In the genomic region with DNA sequence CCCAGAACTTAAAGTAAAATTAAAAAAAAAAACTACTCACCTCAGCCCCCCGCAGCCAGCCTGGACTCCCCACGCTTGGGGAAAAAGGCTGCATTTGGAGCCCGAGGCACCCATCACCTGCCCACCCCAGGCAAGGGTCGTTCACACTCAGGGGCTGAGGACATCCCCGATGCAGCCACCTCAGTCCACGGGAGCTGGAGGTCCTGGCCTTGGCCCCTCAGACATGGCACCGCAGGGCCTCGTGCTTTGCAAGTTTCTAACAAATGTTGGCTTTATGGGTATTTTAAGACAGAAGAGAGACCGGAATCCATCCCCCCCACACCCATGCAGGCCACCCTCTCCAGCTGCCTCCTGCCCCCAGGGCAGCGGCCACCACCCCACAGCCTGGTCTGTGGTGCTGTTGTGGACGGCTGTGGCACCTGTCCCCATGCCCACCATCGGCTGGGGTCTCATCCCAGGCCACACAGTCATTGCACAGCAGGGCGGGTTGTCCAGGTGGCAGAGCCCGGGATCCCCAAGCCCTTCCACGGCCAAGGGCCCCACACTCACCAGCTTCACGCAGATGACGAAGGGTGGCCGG, we compare ENCODE assay signal across 19 cellular contexts.
DNase-seq lines count a peak whose midpoint lies in the region; ATAC-seq and TF ChIP-seq lines count a peak whose summit lies in the region.
"Had no signal": no experiment of that assay in that cellular context is flagged by ENCODE, and none has a peak within 500 bp of the region (broad histone marks: within the 10 kb centered on the region; RNA-seq: fewer than 3 reads in every experiment).

No MANE protein-coding gene starts in this region.

- H3K9me3 Mint-ChIP-seq in chondrocyte (ENCODE audit: low read depth): peaks cover 42% of the 10 kb centered on the region
- peaks cover 33% of the 10 kb centered on the region for H3K9me3 Mint-ChIP-seq in osteocyte (ENCODE audit: unreplicated experiment)

- H3K27me3 ChIP-seq in left ventricle myocardium inferior (ENCODE audit: low read depth) (no peaks in the 10 kb centered on the region), aorta (ENCODE audit: control insufficient read depth in 1 of 2, insufficient read depth in 2 of 2, low read length in 1 of 2) (no peaks in the 10 kb centered on the region)

- no peak overlapping the region for H3K27ac Mint-ChIP-seq in chondrocyte (ENCODE audit: unreplicated experiment)
- no peak overlapping the region for H3K27ac Mint-ChIP-seq in osteocyte (ENCODE audit: unreplicated experiment)
- H3K27ac Mint-ChIP-seq: B cell; CD4-positive, alpha-beta T cell had no signal

- 97 to 99% methylated on average over 18 of the region's 18 CpGs for WGBS in aorta, 2 donors

- DNase-seq in left ventricle myocardium inferior (peak; percentile 7), left cardiac atrium (no peak), chondrocyte (ENCODE audit: low spot score) (peak; percentile 70), osteocyte (ENCODE audit: extremely low spot score, unreplicated experiment) (peak; percentile 81), aorta (peak in 1 of 2 donors; percentile 63), NCI-H1417 treated with DMSO at 0.1 percent for 48 hours (lab: John Stamatoyannopoulos, UW) (no peak)
- DNase-seq: Calu3, DND-41, GDM1, GM23248, MV-4-11, NCI-H146, NCI-H2081 treated with DMSO at 0.1 percent for 48 hours, NCI-H526, OCI-M1 had no signal

- H3K27me3 Mint-ChIP-seq in chondrocyte (ENCODE audit: low read depth): no peaks in the 10 kb centered on the region
- no peaks in the 10 kb centered on the region for H3K27me3 Mint-ChIP-seq in osteocyte (ENCODE audit: unreplicated experiment)
- H3K27me3 Mint-ChIP-seq: B cell; CD4-positive, alpha-beta T cell had no signal

- peaks cover 44% of the 10 kb centered on the region for H3K9me3 ChIP-seq in left ventricle myocardium inferior (replicated peaks)
- peaks cover 3% of the 10 kb centered on the region for H3K9me3 ChIP-seq in aorta (ENCODE audit: control insufficient read depth, low read length)

- H3K36me3 Mint-ChIP-seq in chondrocyte (ENCODE audit: low read depth): peaks cover 39% of the 10 kb centered on the region
- peaks cover 28% of the 10 kb centered on the region for H3K36me3 Mint-ChIP-seq in osteocyte (ENCODE audit: unreplicated experiment)

- TF ChIP-seq CTCF in left ventricle myocardium inferior (IDR thresholded peaks at IDR 0.05; ENCODE audit: borderline replicate concordance) (no peak), chondrocyte (IDR thresholded peaks at IDR 0.05) (no peak), osteocyte (IDR thresholded peaks at IDR 0.05) (no peak)

- H3K4me3 Mint-ChIP-seq in chondrocyte (ENCODE audit: unreplicated experiment): no peak overlapping the region
- no peak overlapping the region for H3K4me3 Mint-ChIP-seq in osteocyte (ENCODE audit: unreplicated experiment)
- H3K4me3 Mint-ChIP-seq: B cell; CD4-positive, alpha-beta T cell had no signal

- intact Hi-C loops in left ventricle myocardium inferior (cut with micrococcal nuclease): no loop called here
- intact Hi-C loops in left cardiac atrium (cut with DNase I): no loop called here
- intact Hi-C loops in aorta (cut with DNase I): no loop called here

- no peaks in the 10 kb centered on the region for H3K4me1 ChIP-seq in left ventricle myocardium inferior
- H3K4me1 ChIP-seq in aorta (ENCODE audit: control insufficient read depth in 1 of 2, insufficient read depth in 2 of 2, low read length in 2 of 2): no peaks in the 10 kb centered on the region

- H3K4me1 Mint-ChIP-seq in chondrocyte (ENCODE audit: low read depth): no peaks in the 10 kb centered on the region
- H3K4me1 Mint-ChIP-seq in osteocyte (ENCODE audit: unreplicated experiment): no peaks in the 10 kb centered on the region
- H3K4me1 Mint-ChIP-seq: B cell had no signal

- H3K36me3 ChIP-seq in left ventricle myocardium inferior (peaks cover 10% of the 10 kb centered on the region), aorta (ENCODE audit: control insufficient read depth in 1 of 2, insufficient read depth in 2 of 2, low read length in 1 of 2) (no peaks in the 10 kb centered on the region)

- H3K4me3 ChIP-seq in left ventricle myocardium inferior: no peak overlapping the region
- H3K4me3 ChIP-seq in aorta (ENCODE audit: low read length in 2 of 2): no peak overlapping the region
- H3K4me3 ChIP-seq: GM23248 had no signal

- ATAC-seq in left cardiac atrium (no peak), aorta (ENCODE audit: low FRiP score) (peak; percentile 51), GM21423 (IDR thresholded peaks at IDR 0.05; ENCODE audit: unreplicated experiment) (no peak)

- H3K27ac ChIP-seq in left ventricle myocardium inferior (replicated peaks) (no peak overlapping the region), aorta (ENCODE audit: low read depth in 1 of 2, low read length in 2 of 2) (no peak overlapping the region)
- H3K27ac ChIP-seq: GM23248, RWPE1 had no signal

Comparison
In these comparisons a context has a peak if more than half of its experiments do, and no peak if none do; other contexts are left out.
1. DNase-seq: peak in left ventricle myocardium inferior (single experiment), chondrocyte (single experiment) and osteocyte (single experiment); none in left cardiac atrium (single experiment) and NCI-H1417 treated with DMSO at 0.1 percent for 48 hours (single experiment).